Comparison of ENCODE assay signal across 37 cellular contexts in genomic region chr17:63329876-63330275, GRCh38.
"Had no signal": no experiment of that assay in that cellular context is flagged by ENCODE, and none has a peak within 500 bp of the region (broad histone marks: within the 10 kb centered on the region; RNA-seq: fewer than 3 reads in every experiment).

No MANE protein-coding gene starts in this region.

- H3K4me1 ChIP-seq: adrenal gland, ascending aorta, breast epithelium, colonic mucosa, heart right ventricle had no signal

- H3K9me3 Mint-ChIP-seq: activated B cell treated with CpG ODN at 0.5 μM for 24 hours; activated CD4-positive, alpha-beta memory T cell treated with anti-CD3 and anti-CD28 coated beads for 36 hours; activated CD4-positive, alpha-beta T cell treated with anti-CD3 and anti-CD28 coated beads, Interleukin-2, amount 10 ng/mL, durations not matched to agents 24 days and 14 days; activated naive CD4-positive, alpha-beta T cell treated with anti-CD3 and anti-CD28 coated beads for 36 hours; activated naive CD4-positive, alpha-beta T cell treated with anti-CD3 and anti-CD28 coated beads, Interleukin-2, amount 50 U/mL, for 24 hours; activated naive CD8-positive, alpha-beta T cell treated with anti-CD3 and anti-CD28 coated beads for 36 hours; activated naive CD8-positive, alpha-beta T cell treated with anti-CD3 and anti-CD28 coated beads, Interleukin-2, amount 50 U/mL, for 24 hours; activated T-helper 1 cell treated with anti-CD3 and anti-CD28 coated beads, Interleukin-12 subunit alpha, Interleukin-12 subunit beta, Interleukin-2, Interleukin-4 antibody, amounts not matched to agents 30 ng/mL and 10 ng/mL and 1 ng/mL, durations not matched to agents 14 hours and 24 hours and 36 hours; activated T-helper 2 cell treated with anti-CD3 and anti-CD28 coated beads, Interferon-gamma antibody, Interleukin-2, Interleukin-4, amounts not matched to agents 10 μg/mL and 5 μg/mL and 100 μg/mL, durations not matched to agents 14 hours and 24 hours and 36 hours; T-helper 1 cell treated with Interleukin-12 subunit alpha and Interleukin-12 subunit beta and Interleukin-4 antibody, amounts not matched to agents 30 μg/mL and 1 μg/mL, for 36 hours; T-helper 2 cell treated with Interferon-gamma antibody and Interleukin-4, amounts not matched to agents 5 μg/mL and 100 μg/mL, for 36 hours had no signal

- H3K27ac Mint-ChIP-seq: activated B cell treated with CpG ODN at 0.5 μM for 24 hours; activated CD4-positive, alpha-beta memory T cell treated with anti-CD3 and anti-CD28 coated beads for 36 hours; activated CD4-positive, alpha-beta T cell treated with anti-CD3 and anti-CD28 coated beads for 36 hours; activated CD4-positive, alpha-beta T cell treated with anti-CD3 and anti-CD28 coated beads, Interleukin-2, amount 10 ng/mL, durations not matched to agents 24 days and 14 days; activated CD8-positive, alpha-beta memory T cell treated with anti-CD3 and anti-CD28 coated beads, Interleukin-2, amount 10 ng/mL, durations not matched to agents 7 days and 5 days; activated CD8-positive, alpha-beta T cell treated with anti-CD3 and anti-CD28 coated beads, Interleukin-2, amount 10 ng/mL, durations not matched to agents 7 days and 5 days; activated naive CD4-positive, alpha-beta T cell treated with anti-CD3 and anti-CD28 coated beads for 36 hours; activated naive CD4-positive, alpha-beta T cell treated with anti-CD3 and anti-CD28 coated beads, Interleukin-2, amount 50 U/mL, for 24 hours; activated naive CD8-positive, alpha-beta T cell treated with anti-CD3 and anti-CD28 coated beads for 36 hours; activated naive CD8-positive, alpha-beta T cell treated with anti-CD3 and anti-CD28 coated beads, Interleukin-2, amount 50 U/mL, for 24 hours; activated T-helper 1 cell treated with anti-CD3 and anti-CD28 coated beads, Interleukin-12 subunit alpha, Interleukin-12 subunit beta, Interleukin-2, Interleukin-4 antibody, amounts not matched to agents 30 ng/mL and 10 ng/mL and 1 ng/mL, durations not matched to agents 14 hours and 24 hours and 36 hours; activated T-helper 2 cell treated with anti-CD3 and anti-CD28 coated beads, Interferon-gamma antibody, Interleukin-2, Interleukin-4, amounts not matched to agents 10 μg/mL and 5 μg/mL and 100 μg/mL, durations not matched to agents 14 hours and 24 hours and 36 hours; brain; T-helper 1 cell treated with Interleukin-12 subunit alpha and Interleukin-12 subunit beta and Interleukin-4 antibody, amounts not matched to agents 30 μg/mL and 1 μg/mL, for 36 hours; T-helper 2 cell treated with Interferon-gamma antibody and Interleukin-4, amounts not matched to agents 5 μg/mL and 100 μg/mL, for 36 hours had no signal

- DNase-seq: activated B cell treated with CpG ODN at 0.5 μM for 24 hours; activated CD4-positive, alpha-beta memory T cell treated with anti-CD3 and anti-CD28 coated beads for 36 hours; activated CD4-positive, alpha-beta T cell treated with anti-CD3 and anti-CD28 coated beads for 36 hours; activated CD4-positive, alpha-beta T cell treated with anti-CD3 and anti-CD28 coated beads, Interleukin-2, amount 10 ng/mL, durations not matched to agents 24 days and 14 days; activated CD4-positive, CD25-positive, alpha-beta regulatory T cell treated with anti-CD3 and anti-CD28 coated beads, Interleukin-2, amount 50 U/mL, for 72 hours; activated CD8-positive, alpha-beta memory T cell treated with anti-CD3 and anti-CD28 coated beads, Interleukin-2, amount 10 ng/mL, durations not matched to agents 7 days and 5 days; activated CD8-positive, alpha-beta memory T cell treated with anti-CD3 and anti-CD28 coated beads, Interleukin-2, amount 50 U/mL, for 4 hours; activated CD8-positive, alpha-beta T cell treated with anti-CD3 and anti-CD28 coated beads, Interleukin-2, amount 10 ng/mL, durations not matched to agents 7 days and 5 days; activated effector memory CD4-positive, alpha-beta T cell treated with anti-CD3 and anti-CD28 coated beads, Interleukin-2, amount 50 U/mL, for 16 hours; activated naive CD4-positive, alpha-beta T cell treated with anti-CD3 and anti-CD28 coated beads for 36 hours; activated naive CD8-positive, alpha-beta T cell treated with anti-CD3 and anti-CD28 coated beads for 36 hours; activated naive CD8-positive, alpha-beta T cell treated with anti-CD3 and anti-CD28 coated beads, Interleukin-2, amount 50 U/mL, for 24 hours; activated T-cell treated with anti-CD3 and anti-CD28 coated beads, Interleukin-2, amount 50 U/mL, for 1 hour; activated T-cell treated with anti-CD3 and anti-CD28 coated beads, Interleukin-2, amount 50 U/mL, for 48 hours; adrenal gland; amygdala; central memory CD4-positive, alpha-beta T cell; cerebellar nuclear complex; colonic mucosa; effector CD8-positive, alpha-beta T cell; esophagus squamous epithelium; foreskin melanocyte; heart right ventricle; T1000; WERI-Rb-1 had no signal

- FAIRE-seq: endothelial cell of umbilical vein had no signal

- H3K4me1 Mint-ChIP-seq: activated B cell treated with CpG ODN at 0.5 μM for 24 hours; activated CD4-positive, alpha-beta T cell treated with anti-CD3 and anti-CD28 coated beads for 36 hours; activated CD4-positive, alpha-beta T cell treated with anti-CD3 and anti-CD28 coated beads, Interleukin-2, amount 10 ng/mL, durations not matched to agents 24 days and 14 days; activated CD8-positive, alpha-beta memory T cell treated with anti-CD3 and anti-CD28 coated beads, Interleukin-2, amount 10 ng/mL, durations not matched to agents 7 days and 5 days; activated naive CD4-positive, alpha-beta T cell treated with anti-CD3 and anti-CD28 coated beads, Interleukin-2, amount 50 U/mL, for 24 hours; activated naive CD8-positive, alpha-beta T cell treated with anti-CD3 and anti-CD28 coated beads for 36 hours; activated naive CD8-positive, alpha-beta T cell treated with anti-CD3 and anti-CD28 coated beads, Interleukin-2, amount 50 U/mL, for 24 hours; brain had no signal

- H3K4me3 ChIP-seq: adrenal gland, ascending aorta, breast epithelium, cardiac muscle cell, colonic mucosa, esophagus squamous epithelium, gastroesophageal sphincter, heart right ventricle had no signal

- H3K36me3 Mint-ChIP-seq: activated CD4-positive, alpha-beta memory T cell treated with anti-CD3 and anti-CD28 coated beads for 36 hours had no signal

- H3K36me3 ChIP-seq: adrenal gland, ascending aorta, breast epithelium, colonic mucosa, gastroesophageal sphincter, heart right ventricle, WERI-Rb-1 had no signal

- H3K4me3 Mint-ChIP-seq: activated B cell treated with CpG ODN at 0.5 μM for 24 hours; activated CD4-positive, alpha-beta memory T cell treated with anti-CD3 and anti-CD28 coated beads for 36 hours; activated CD4-positive, alpha-beta T cell treated with anti-CD3 and anti-CD28 coated beads for 36 hours; activated CD4-positive, alpha-beta T cell treated with anti-CD3 and anti-CD28 coated beads, Interleukin-2, amount 10 ng/mL, durations not matched to agents 24 days and 14 days; activated CD8-positive, alpha-beta memory T cell treated with anti-CD3 and anti-CD28 coated beads, Interleukin-2, amount 10 ng/mL, durations not matched to agents 7 days and 5 days; activated CD8-positive, alpha-beta T cell treated with anti-CD3 and anti-CD28 coated beads, Interleukin-2, amount 10 ng/mL, durations not matched to agents 7 days and 5 days; activated naive CD4-positive, alpha-beta T cell treated with anti-CD3 and anti-CD28 coated beads for 36 hours; activated naive CD4-positive, alpha-beta T cell treated with anti-CD3 and anti-CD28 coated beads, Interleukin-2, amount 50 U/mL, for 24 hours; activated naive CD8-positive, alpha-beta T cell treated with anti-CD3 and anti-CD28 coated beads for 36 hours; activated naive CD8-positive, alpha-beta T cell treated with anti-CD3 and anti-CD28 coated beads, Interleukin-2, amount 50 U/mL, for 24 hours; activated T-helper 1 cell treated with anti-CD3 and anti-CD28 coated beads, Interleukin-12 subunit alpha, Interleukin-12 subunit beta, Interleukin-2, Interleukin-4 antibody, amounts not matched to agents 30 ng/mL and 10 ng/mL and 1 ng/mL, durations not matched to agents 14 hours and 24 hours and 36 hours; brain; T-helper 1 cell treated with Interleukin-12 subunit alpha and Interleukin-12 subunit beta and Interleukin-4 antibody, amounts not matched to agents 30 μg/mL and 1 μg/mL, for 36 hours; T-helper 2 cell treated with Interferon-gamma antibody and Interleukin-4, amounts not matched to agents 5 μg/mL and 100 μg/mL, for 36 hours had no signal

- H3K27me3 Mint-ChIP-seq: activated B cell treated with CpG ODN at 0.5 μM for 24 hours; activated CD4-positive, alpha-beta memory T cell treated with anti-CD3 and anti-CD28 coated beads for 36 hours; activated CD4-positive, alpha-beta T cell treated with anti-CD3 and anti-CD28 coated beads for 36 hours; activated CD4-positive, alpha-beta T cell treated with anti-CD3 and anti-CD28 coated beads, Interleukin-2, amount 10 ng/mL, durations not matched to agents 24 days and 14 days; activated CD8-positive, alpha-beta memory T cell treated with anti-CD3 and anti-CD28 coated beads, Interleukin-2, amount 10 ng/mL, durations not matched to agents 7 days and 5 days; activated naive CD4-positive, alpha-beta T cell treated with anti-CD3 and anti-CD28 coated beads, Interleukin-2, amount 50 U/mL, for 24 hours; activated naive CD8-positive, alpha-beta T cell treated with anti-CD3 and anti-CD28 coated beads for 36 hours; activated naive CD8-positive, alpha-beta T cell treated with anti-CD3 and anti-CD28 coated beads, Interleukin-2, amount 50 U/mL, for 24 hours; brain had no signal

- H3K27ac ChIP-seq: adrenal gland, ascending aorta, breast epithelium, cardiac muscle cell, colonic mucosa, epithelial cell of prostate, esophagus squamous epithelium, gastroesophageal sphincter, heart right ventricle, WERI-Rb-1 had no signal

- ATAC-seq: activated CD4-positive, alpha-beta T cell treated with anti-CD3 and anti-CD28 coated beads for 36 hours; activated CD8-positive, alpha-beta memory T cell treated with anti-CD3 and anti-CD28 coated beads, Interleukin-2, amount 10 ng/mL, durations not matched to agents 7 days and 5 days; activated CD8-positive, alpha-beta T cell treated with anti-CD3 and anti-CD28 coated beads, Interleukin-2, amount 10 ng/mL, durations not matched to agents 7 days and 5 days; activated naive CD8-positive, alpha-beta T cell treated with anti-CD3 and anti-CD28 coated beads, Interleukin-2, amount 50 U/mL, for 24 hours; gastroesophageal sphincter; heart right ventricle had no signal

- H3K27me3 ChIP-seq: adrenal gland, ascending aorta, breast epithelium, cardiac muscle cell, colonic mucosa, esophagus squamous epithelium, gastroesophageal sphincter, heart right ventricle had no signal
